11 cellular contexts compared by ENCODE assay signal in genomic region chr20:50304501-50304856, GRCh38.
DNase-seq lines count a peak whose midpoint lies in the region; ATAC-seq and TF ChIP-seq lines count a peak whose summit lies in the region.
"Had no signal": no experiment of that assay in that cellular context is flagged by ENCODE, and none has a peak within 500 bp of the region (broad histone marks: within the 10 kb centered on the region; RNA-seq: fewer than 3 reads in every experiment).

No MANE protein-coding gene starts in this region.

- H3K27ac ChIP-seq in lower lobe of right lung = peak overlapping the region; percentile 80
- H3K27ac ChIP-seq in thymus (ENCODE audit: low read depth) = peak overlapping the region; percentile 0
- H3K27ac ChIP-seq: epithelial cell of prostate had no signal

- intact Hi-C loops in lower lobe of right lung (cut with DNase I) = no loop called here

- H3K27me3 ChIP-seq in lower lobe of right lung (ENCODE audit: low read depth) (no peaks in the 10 kb centered on the region), thymus (ENCODE audit: control insufficient read depth, insufficient read depth) (no peaks in the 10 kb centered on the region)

- H3K27ac Mint-ChIP-seq in activated naive CD4-positive, alpha-beta T cell treated with anti-CD3 and anti-CD28 coated beads, Interleukin-2, amount 50 U/mL, for 72 hours = no peak overlapping the region

- TF ChIP-seq CTCF in lower lobe of right lung (IDR thresholded peaks at IDR 0.05) = no peak

- peak; percentile 47 for DNase-seq in NCI-H2171 (lab: John Stamatoyannopoulos, UW)
- DNase-seq in epidermal melanocyte (ENCODE audit: insufficient read length, low spot score) = peak; percentile 82
- no peak for DNase-seq in lower lobe of right lung
- no peak for DNase-seq in activated T-cell treated with anti-CD3 and anti-CD28 coated beads, Interleukin-2, amount 50 U/mL, for 48 hours
- DNase-seq in GF-D8 (lab: John Stamatoyannopoulos, UW) = no peak
- DNase-seq in activated naive CD4-positive, alpha-beta T cell treated with anti-CD3 and anti-CD28 coated beads, Interleukin-2, amount 50 U/mL, for 72 hours (ENCODE audit: low spot score in 2 of 2) = no peak
- DNase-seq: KBM-7 had no signal

- H3K9me3 Mint-ChIP-seq in activated naive CD4-positive, alpha-beta T cell treated with anti-CD3 and anti-CD28 coated beads, Interleukin-2, amount 50 U/mL, for 72 hours = peaks cover 5 to 7% of the 10 kb centered on the region in 2 donors
- H3K9me3 Mint-ChIP-seq: activated T-helper 1 cell treated with anti-CD3 and anti-CD28 coated beads, Interleukin-12 subunit alpha, Interleukin-12 subunit beta, Interleukin-2, Interleukin-4 antibody, amounts not matched to agents 30 ng/mL and 10 ng/mL and 1 ng/mL, durations not matched to agents 14 hours and 24 hours and 36 hours had no signal

- 95% methylated on average over 10 of the region's 10 CpGs for WGBS in thymus

- H3K36me3 Mint-ChIP-seq in activated naive CD4-positive, alpha-beta T cell treated with anti-CD3 and anti-CD28 coated beads, Interleukin-2, amount 50 U/mL, for 72 hours = no peaks in the 10 kb centered on the region

- H3K4me3 ChIP-seq in lower lobe of right lung (no peak overlapping the region), thymus (ENCODE audit: low read length) (no peak overlapping the region)

- H3K9me3 ChIP-seq in lower lobe of right lung = no peaks in the 10 kb centered on the region
- no peaks in the 10 kb centered on the region for H3K9me3 ChIP-seq in thymus (ENCODE audit: control insufficient read depth)

- no peaks in the 10 kb centered on the region for H3K36me3 ChIP-seq in lower lobe of right lung
- H3K36me3 ChIP-seq in thymus (ENCODE audit: control insufficient read depth, insufficient read depth) = no peaks in the 10 kb centered on the region

- ATAC-seq in lower lobe of right lung (peak; percentile 4 to 21), HG02884 (IDR thresholded peaks at IDR 0.05; ENCODE audit: unreplicated experiment) (no peak)
- no peak for ATAC-seq in activated naive CD4-positive, alpha-beta T cell treated with anti-CD3 and anti-CD28 coated beads, Interleukin-2, amount 50 U/mL, for 72 hours

- H3K4me1 ChIP-seq in lower lobe of right lung (peaks cover 63% of the 10 kb centered on the region), thymus (ENCODE audit: control insufficient read depth, insufficient read depth, low read length) (no peaks in the 10 kb centered on the region)

Comparison
In these comparisons a context has a peak if more than half of its experiments do, and no peak if none do; other contexts are left out.
1. DNase-seq: peak in NCI-H2171 (single experiment) and epidermal melanocyte (single experiment); none in lower lobe of right lung (single experiment), activated T-cell treated with anti-CD3 and anti-CD28 coated beads, Interleukin-2, amount 50 U/mL, for 48 hours (0 of 2), GF-D8 (single experiment) and activated naive CD4-positive, alpha-beta T cell treated with anti-CD3 and anti-CD28 coated beads, Interleukin-2, amount 50 U/mL, for 72 hours (0 of 2).
2. ATAC-seq: peak in lower lobe of right lung (2 of 2); none in HG02884 (single experiment) and activated naive CD4-positive, alpha-beta T cell treated with anti-CD3 and anti-CD28 coated beads, Interleukin-2, amount 50 U/mL, for 72 hours (0 of 2).